Comparison of ENCODE assay signal across 9 cellular contexts in the genomic region with DNA sequence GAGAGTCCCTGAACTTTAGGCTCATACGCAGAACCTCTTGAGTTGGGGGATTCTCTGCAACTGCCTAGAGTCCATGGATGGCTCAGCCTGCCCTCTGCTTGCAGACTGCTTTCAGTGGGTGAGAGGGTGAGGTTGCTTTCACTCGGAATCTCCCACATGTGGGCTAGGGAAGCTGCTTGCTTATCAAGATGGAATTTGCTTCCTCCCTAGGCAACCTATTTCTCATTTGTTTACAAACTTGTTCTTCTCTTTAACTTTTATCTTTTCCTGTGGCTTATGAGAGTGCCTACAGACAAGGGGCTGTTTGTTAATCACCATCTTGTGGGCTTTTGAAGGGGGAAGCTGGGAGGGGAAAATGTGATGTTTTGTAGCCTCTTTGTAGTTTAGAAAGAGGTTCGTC. TPM values are rescaled to one million over a fixed set of nuclear protein-coding genes. Genes with fewer than 3 reads are reported as not detected.
A peak's percentile ranks its signal among the peaks of the same experiment; 100 is the strongest.
DNase-seq lines count a peak whose midpoint lies in the region; ATAC-seq and TF ChIP-seq lines count a peak whose summit lies in the region.
"Had no signal": no experiment of that assay in that cellular context is flagged by ENCODE, and none has a peak within 500 bp of the region (broad histone marks: within the 10 kb centered on the region; RNA-seq: fewer than 3 reads in every experiment).

No MANE protein-coding gene starts in this region.

- no peaks in the 10 kb centered on the region for H3K27me3 ChIP-seq in BJ (ENCODE audit: control insufficient read depth, insufficient read depth, low read length)

- intact Hi-C loops in mucosa of descending colon (cut with DNase I, micrococcal nuclease), result loop anchor here in 1 of 2 donors (10.0 kb wide), 1 partner anchor 113 kb away; no protein-coding TSS in a partner anchor

- POLR2A ChIA-PET in BJ (lab: Charles Lee), result no interaction called here

- TF ChIP-seq CTCF in BJ (IDR thresholded peaks at IDR 0.05; ENCODE audit: insufficient read depth, low read depth, low read length) (peak; percentile 23; the same call in 1 of the 2 replicates), astrocyte of the cerebellum (IDR thresholded peaks at IDR 0.05; ENCODE audit: low read depth, low read length, missing control alignments) (no peak), mucosa of descending colon (IDR thresholded peaks at IDR 0.05) (no peak)

- 0 out of 2 replicates have a peak overlapping the region, but pooled peaks have one; percentile 2 for H3K4me3 ChIP-seq in BJ (ENCODE audit: low read depth, low read length)
- no peak overlapping the region for H3K4me3 ChIP-seq in astrocyte of the cerebellum (ENCODE audit: low read depth, low read length)
- H3K4me3 ChIP-seq in mucosa of descending colon, result no peak overlapping the region

- peaks cover 7% of the 10 kb centered on the region for H3K36me3 ChIP-seq in BJ (ENCODE audit: control insufficient read depth, insufficient read depth, low read length)
- no peaks in the 10 kb centered on the region for H3K36me3 ChIP-seq in mucosa of descending colon (ENCODE audit: low read depth)

- DNase-seq in BJ (ENCODE audit: low read depth), result peak; percentile 73
- DNase-seq in MV-4-11 (lab: John Stamatoyannopoulos, UW), result peak; percentile 36
- peak; percentile 62 for DNase-seq in astrocyte of the cerebellum (ENCODE audit: low read depth)
- no peak for DNase-seq in mucosa of descending colon
- DNase-seq in NCI-H1092 treated with DMSO at 0.1 percent for 48 hours (lab: John Stamatoyannopoulos, UW), result no peak
- DNase-seq in NCI-H187 treated with DMSO at 0.1 percent for 48 hours (lab: John Stamatoyannopoulos, UW), result no peak
- DNase-seq: left cardiac atrium had no signal

- H3K9me3 ChIP-seq in mucosa of descending colon, result no peaks in the 10 kb centered on the region

- peaks cover 4% of the 10 kb centered on the region for H3K4me1 ChIP-seq in mucosa of descending colon (ENCODE audit: low read depth)

- peak; percentile 60 for ATAC-seq in mucosa of descending colon
- no peak for ATAC-seq in HG03139 (IDR thresholded peaks at IDR 0.05; ENCODE audit: unreplicated experiment)
- ATAC-seq in HG02588 (IDR thresholded peaks at IDR 0.05; ENCODE audit: unreplicated experiment), result no peak

- CTCF ChIA-PET in BJ (lab: Yijun Ruan, JAX), result interaction anchor here (1.1 kb wide), 1 partner anchor 121 kb away, joined by 3 read pairs; no protein-coding TSS in a partner anchor

- in situ Hi-C loops in astrocyte of the cerebellum (cut with HindIII; ENCODE audit: low sequenced_read_pairs), result no loop called here

RNA-seq across cellular contexts. Expression of a gene that starts 10.0 kb away (rescaled TPM):
- 152 and 154 TPM in 2 replicates for polyA plus RNA-seq in BJ (2011; rRNA removed)
- 262 and 397 TPM in 2 replicates for polyA minus RNA-seq in BJ (2011; rRNA and poly(A)+ RNA removed)
- total RNA-seq in mucosa of descending colon, result 10 to 100 TPM; 23.9 to 38.4 (median 29.8) TPM

Comparison
In these comparisons a context has a peak if more than half of its experiments do, and no peak if none do; other contexts are left out.
1. DNase-seq: peak in BJ (single experiment), MV-4-11 (single experiment) and astrocyte of the cerebellum (single experiment); none in mucosa of descending colon (0 of 3), NCI-H1092 treated with DMSO at 0.1 percent for 48 hours (single experiment) and NCI-H187 treated with DMSO at 0.1 percent for 48 hours (single experiment).